ENCODE assay signal across 11 cellular contexts in the genomic region with DNA sequence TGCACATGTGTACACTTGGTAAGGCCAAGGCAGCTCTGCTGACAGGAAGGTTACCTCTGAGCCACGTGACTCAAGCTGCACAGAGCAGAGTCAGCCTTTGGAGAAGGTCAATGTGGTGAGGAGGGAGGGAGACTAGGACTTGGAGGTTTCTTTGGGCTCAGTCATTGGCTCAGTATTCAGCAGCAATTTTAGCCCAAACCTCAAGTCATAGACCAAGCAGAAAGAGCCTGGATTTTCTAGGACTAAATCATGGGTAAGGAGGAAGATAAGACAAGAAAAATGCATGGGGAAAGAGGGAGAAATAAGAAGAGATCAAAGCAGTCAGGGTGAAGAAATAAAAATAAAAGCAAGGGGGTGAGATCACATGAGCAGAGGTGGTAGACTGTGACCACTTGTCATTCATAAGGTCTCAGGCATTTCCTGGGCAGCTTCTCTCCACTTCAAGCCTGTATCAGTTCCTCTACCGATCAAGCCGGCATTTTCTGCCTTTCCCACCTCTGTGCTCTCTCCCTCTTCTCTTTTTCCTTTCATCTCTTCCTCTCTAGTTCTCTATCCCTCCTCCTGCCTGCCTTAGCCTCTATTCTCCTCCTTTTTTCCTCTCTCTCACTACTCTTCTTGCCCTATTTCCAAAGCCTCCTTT. TPM values are rescaled to one million over a fixed set of nuclear protein-coding genes. Genes with fewer than 3 reads are reported as not detected.
DNase-seq lines count a peak whose midpoint lies in the region; ATAC-seq, FAIRE-seq and TF ChIP-seq lines count a peak whose summit lies in the region.
"Had no signal": no experiment of that assay in that cellular context is flagged by ENCODE, and none has a peak within 500 bp of the region (broad histone marks: within the 10 kb centered on the region; RNA-seq: fewer than 3 reads in every experiment).

No MANE protein-coding gene starts in this region.

- no peak for TF ChIP-seq CTCF in GM12865 (IDR thresholded peaks at IDR 0.05; ENCODE audit: insufficient read depth, low read depth, low read length, missing control alignments)
- TF ChIP-seq CTCF in GM12878 (IDR thresholded peaks at IDR 0.05 in 2 of 3, conservative IDR thresholded peaks at IDR 0.05 in 1 of 3; ENCODE audit: control insufficient read depth in 2 of 3, extremely low read depth in 1 of 3, insufficient read depth in 1 of 3, low read depth in 3 of 3, low read length in 3 of 3), result no peak
- TF ChIP-seq CTCF in colonic mucosa (IDR thresholded peaks at IDR 0.05), result no peak

- no peaks in the 10 kb centered on the region for H4K20me1 ChIP-seq in GM12878 (ENCODE audit: control insufficient read depth, insufficient read depth)

- DNase-seq in GM12865 (ENCODE audit: low read depth), result peak; percentile 82
- peak; percentile 70 for DNase-seq in GM12878 (ENCODE audit: low read depth, low spot score)
- no peak for DNase-seq in sciatic nerve (ENCODE audit: low spot score)
- no peak for DNase-seq in NCI-H748 (lab: John Stamatoyannopoulos, UW; ENCODE audit: unreplicated experiment)
- DNase-seq in NCI-H146 (lab: John Stamatoyannopoulos, UW), result no peak
- no peak for DNase-seq in colonic mucosa

- POLR2A ChIA-PET in GM12878 (lab: Charles Lee), result interaction anchor here (0.5 to 2.0 kb wide), 5 partner anchors 9 to 85 kb away, joined by 4 to 9 read pairs (median 8); no protein-coding TSS in a partner anchor

- 6% methylated on average over 3 of the region's 3 CpGs for WGBS in GM12878 (ENCODE audit: insufficient coverage, insufficient replicate concordance, low lambda C conversion rate, missing lambda C conversion rate)

- peak; percentile 39; the same call in 1 of the 2 replicates for TF ChIP-seq POLR2A in GM12878 (IDR thresholded peaks at IDR 0.05; ENCODE audit: low read depth, low read length)

- H3K9me3 ChIP-seq in GM12878 (replicated peaks; ENCODE audit: control insufficient read depth, insufficient read depth, low read length) (peaks cover 3% of the 10 kb centered on the region; the same call in 2 of the 3 replicates), colonic mucosa (no peaks in the 10 kb centered on the region)

- no peaks in the 10 kb centered on the region for H3K79me2 ChIP-seq in GM12878 (ENCODE audit: control insufficient read depth, insufficient read depth, low read length)

- 0 out of 2 replicates have a peak, but pooled peaks have one; percentile 9 for TF ChIP-seq RAD21 in GM12878 (IDR thresholded peaks at IDR 0.05; ENCODE audit: insufficient read depth, low read depth, low read length)

- peak; percentile 78 for ATAC-seq in GM19438 (IDR thresholded peaks at IDR 0.05; ENCODE audit: low read depth, unreplicated experiment)
- ATAC-seq in HG03139 (IDR thresholded peaks at IDR 0.05; ENCODE audit: unreplicated experiment), result peak; percentile 83
- ATAC-seq in GM12878, result peak; percentile 89
- ATAC-seq in sciatic nerve, result no peak
- ATAC-seq: Panc1 had no signal

- TF ChIP-seq EP300 in GM12878 (IDR thresholded peaks at IDR 0.05; ENCODE audit: borderline replicate concordance in 1 of 2, control insufficient read depth in 1 of 2, low read depth in 2 of 2, low read length in 2 of 2), result peak; percentile 74 to 89

- no peak overlapping the region; the same call in 1 of the 2 replicates for H2AFZ ChIP-seq in GM12878 (ENCODE audit: control insufficient read depth, low read depth, low read length)

- in situ Hi-C loops in GM12878 (cut with MboI), result no loop called here

- RAD21 ChIA-PET in GM12878 (lab: Charles Lee; ENCODE audit: unreplicated experiment), result interaction anchor here (0.6 to 5.3 kb wide), 13 partner anchors 10 to 255 kb away, joined by 3 to 69 read pairs (median 5); no protein-coding TSS in a partner anchor

- SMC1A ChIA-PET in GM12878 (lab: Charles Lee; ENCODE audit: uncharacterized antibody, unreplicated experiment), result interaction anchor here (0.9 to 4.3 kb wide), 15 partner anchors 10 to 78 kb away, joined by 3 to 49 read pairs (median 7); no protein-coding TSS in a partner anchor

- BruUV-seq in GM12878 (replicated peaks; lab: Mats Ljungman, UMichigan), result TSS peak; percentile 94

- H3K4me3 ChIP-seq in GM12865 (ENCODE audit: low read depth, low read length) (peak overlapping the region; percentile 39; the same call in 1 of the 2 replicates), GM12878 (no peak overlapping the region), colonic mucosa (no peak overlapping the region)
- H3K4me3 ChIP-seq: cardiac muscle cell, lung had no signal

- H3K27me3 ChIP-seq in GM12878 (replicated peaks in 1 of 2; ENCODE audit: control insufficient read depth in 2 of 2, insufficient read depth in 2 of 2, low read length in 1 of 2), result no peaks in the 10 kb centered on the region
- no peaks in the 10 kb centered on the region for H3K27me3 ChIP-seq in colonic mucosa
- H3K27me3 ChIP-seq: cardiac muscle cell had no signal

- CTCF ChIA-PET in GM12878 (lab: Yijun Ruan, JAX), result interaction anchor here (0.7 to 1.6 kb wide), 2 partner anchors 28 to 50 kb away, joined by 3 to 5 read pairs; no protein-coding TSS in a partner anchor

- peaks cover 25% of the 10 kb centered on the region for H3K4me1 ChIP-seq in GM12878 (ENCODE audit: control insufficient read depth, insufficient read depth, low read length)
- H3K4me1 ChIP-seq in colonic mucosa, result no peaks in the 10 kb centered on the region

- intact Hi-C loops in GM12878 (cut with micrococcal nuclease; ENCODE audit: unreplicated experiment), result loop anchor here (1.0 to 5.0 kb wide), 4 partner anchors 15 to 84 kb away; no protein-coding TSS in a partner anchor
- intact Hi-C loops in sciatic nerve (cut with DNase I), result no loop called here
- intact Hi-C loops in colonic mucosa (cut with DNase I), result no loop called here

- FAIRE-seq in GM12878 (lab: Jason Lieb, UNC), result peak; percentile 87

- peak overlapping the region; percentile 36 for H3K4me2 ChIP-seq in GM12878 (ENCODE audit: control insufficient read depth, insufficient read depth)

- H3K9ac ChIP-seq in GM12878 (ENCODE audit: control insufficient read depth, insufficient read depth, low read length) (peak overlapping the region; percentile 27; the same call in 1 of the 2 replicates), colonic mucosa (ENCODE audit: low read depth in 2 of 2, low read length in 2 of 2) (no peak overlapping the region)

- no peaks in the 10 kb centered on the region for H3K36me3 ChIP-seq in GM12878 (ENCODE audit: control insufficient read depth in 2 of 2, insufficient read depth in 2 of 2, low read length in 1 of 2)
- no peaks in the 10 kb centered on the region for H3K36me3 ChIP-seq in colonic mucosa
- H3K36me3 ChIP-seq: cardiac muscle cell had no signal

- peak overlapping the region; percentile 69 for H3K27ac ChIP-seq in GM12878 (ENCODE audit: control insufficient read depth, insufficient read depth)
- H3K27ac ChIP-seq in colonic mucosa, result no peak overlapping the region
- H3K27ac ChIP-seq: cardiac muscle cell had no signal

TF ChIP-seq in GM12878, 131 proteins besides CTCF, POLR2A, EP300 and RAD21 (continues in another document):
- TF ChIP-seq, protein P1, sequence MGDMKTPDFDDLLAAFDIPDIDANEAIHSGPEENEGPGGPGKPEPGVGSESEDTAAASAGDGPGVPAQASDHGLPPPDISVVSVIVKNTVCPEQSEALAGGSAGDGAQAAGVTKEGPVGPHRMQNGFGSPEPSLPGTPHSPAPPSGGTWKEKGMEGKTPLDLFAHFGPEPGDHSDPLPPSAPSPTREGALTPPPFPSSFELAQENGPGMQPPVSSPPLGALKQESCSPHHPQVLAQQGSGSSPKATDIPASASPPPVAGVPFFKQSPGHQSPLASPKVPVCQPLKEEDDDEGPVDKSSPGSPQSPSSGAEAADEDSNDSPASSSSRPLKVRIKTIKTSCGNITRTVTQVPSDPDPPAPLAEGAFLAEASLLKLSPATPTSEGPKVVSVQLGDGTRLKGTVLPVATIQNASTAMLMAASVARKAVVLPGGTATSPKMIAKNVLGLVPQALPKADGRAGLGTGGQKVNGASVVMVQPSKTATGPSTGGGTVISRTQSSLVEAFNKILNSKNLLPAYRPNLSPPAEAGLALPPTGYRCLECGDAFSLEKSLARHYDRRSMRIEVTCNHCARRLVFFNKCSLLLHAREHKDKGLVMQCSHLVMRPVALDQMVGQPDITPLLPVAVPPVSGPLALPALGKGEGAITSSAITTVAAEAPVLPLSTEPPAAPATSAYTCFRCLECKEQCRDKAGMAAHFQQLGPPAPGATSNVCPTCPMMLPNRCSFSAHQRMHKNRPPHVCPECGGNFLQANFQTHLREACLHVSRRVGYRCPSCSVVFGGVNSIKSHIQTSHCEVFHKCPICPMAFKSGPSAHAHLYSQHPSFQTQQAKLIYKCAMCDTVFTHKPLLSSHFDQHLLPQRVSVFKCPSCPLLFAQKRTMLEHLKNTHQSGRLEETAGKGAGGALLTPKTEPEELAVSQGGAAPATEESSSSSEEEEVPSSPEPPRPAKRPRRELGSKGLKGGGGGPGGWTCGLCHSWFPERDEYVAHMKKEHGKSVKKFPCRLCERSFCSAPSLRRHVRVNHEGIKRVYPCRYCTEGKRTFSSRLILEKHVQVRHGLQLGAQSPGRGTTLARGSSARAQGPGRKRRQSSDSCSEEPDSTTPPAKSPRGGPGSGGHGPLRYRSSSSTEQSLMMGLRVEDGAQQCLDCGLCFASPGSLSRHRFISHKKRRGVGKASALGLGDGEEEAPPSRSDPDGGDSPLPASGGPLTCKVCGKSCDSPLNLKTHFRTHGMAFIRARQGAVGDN (IDR thresholded peaks at IDR 0.05), result peak; percentile 84; the same call in 1 of the 2 replicates

RNA-seq across cellular contexts. Expression of gene DUSP10, which starts 51.7 kb away (rescaled TPM):
- total RNA-seq in GM12878 (2013; cell fraction: nucleolus; rRNA removed), result 55.2 and 55.7 TPM in 2 replicates
- total RNA-seq in GM12878 (2014; rRNA removed) (37.7 and 38.4 TPM in 2 replicates), GM12878 (2014; rRNA removed; fragmentation: Illumina TruSeq; extraction: Trizol) (33.3 and 34.9 TPM in 2 replicates), GM12878 (2021) (27.6 and 27.7 TPM in 2 replicates), sciatic nerve (4.7 TPM), colonic mucosa (1 to 10 TPM; 2.8 to 8.1 TPM)
- polyA plus RNA-seq in GM12878 (2011; ENCODE audit: low read depth), result 12.1 TPM
- polyA plus RNA-seq in GM12878 (2011; rRNA removed) (32.3 and 36.7 TPM in 2 replicates), GM12878 (2014; fragmentation: Illumina TruSeq; extraction: Trizol) (26.9 and 27.4 TPM in 2 replicates), GM12878 (2014; fragmentation: Nextera tagmentation; extraction: Ambion mirVana) (10 to 100 TPM; 20.3 to 32.1 TPM), GM12878 (2014; rRNA removed) (22.9 and 27.3 TPM in 2 replicates), GM12878 (2016; fragmentation: Nextera tagmentation; extraction: Ambion mirVana) (10 to 100 TPM; 27.7 to 28.0 TPM)
- polyA plus RNA-seq in GM12878 (2011; cell fraction: cytosol; rRNA removed), result 54.2 and 57.2 TPM in 2 replicates
- 39.7 and 50.3 TPM in 2 replicates for polyA plus RNA-seq in GM12878 (2011; cell fraction: nucleus; rRNA removed)
- 17.1 and 20.4 TPM in 2 replicates for polyA plus RNA-seq in GM12878 (2012)
- polyA minus RNA-seq in GM12878 (2011; rRNA and poly(A)+ RNA removed), result 84.4 and 93.6 TPM in 2 replicates
- polyA minus RNA-seq in GM12878 (2011; cell fraction: cytosol; rRNA and poly(A)+ RNA removed), result 18.3 and 20.3 TPM in 2 replicates
- 60.7 and 101 TPM in 2 replicates for polyA minus RNA-seq in GM12878 (2011; cell fraction: nucleus; rRNA and poly(A)+ RNA removed)

Comparison
In these comparisons a context has a peak if more than half of its experiments do, and no peak if none do; other contexts are left out.
1. DNase-seq: peak in GM12865 (single experiment) and GM12878 (single experiment); none in sciatic nerve (single experiment), NCI-H748 (single experiment), NCI-H146 (single experiment) and colonic mucosa (single experiment).